ENCODE assay signal across 8 cellular contexts in the genomic region with DNA sequence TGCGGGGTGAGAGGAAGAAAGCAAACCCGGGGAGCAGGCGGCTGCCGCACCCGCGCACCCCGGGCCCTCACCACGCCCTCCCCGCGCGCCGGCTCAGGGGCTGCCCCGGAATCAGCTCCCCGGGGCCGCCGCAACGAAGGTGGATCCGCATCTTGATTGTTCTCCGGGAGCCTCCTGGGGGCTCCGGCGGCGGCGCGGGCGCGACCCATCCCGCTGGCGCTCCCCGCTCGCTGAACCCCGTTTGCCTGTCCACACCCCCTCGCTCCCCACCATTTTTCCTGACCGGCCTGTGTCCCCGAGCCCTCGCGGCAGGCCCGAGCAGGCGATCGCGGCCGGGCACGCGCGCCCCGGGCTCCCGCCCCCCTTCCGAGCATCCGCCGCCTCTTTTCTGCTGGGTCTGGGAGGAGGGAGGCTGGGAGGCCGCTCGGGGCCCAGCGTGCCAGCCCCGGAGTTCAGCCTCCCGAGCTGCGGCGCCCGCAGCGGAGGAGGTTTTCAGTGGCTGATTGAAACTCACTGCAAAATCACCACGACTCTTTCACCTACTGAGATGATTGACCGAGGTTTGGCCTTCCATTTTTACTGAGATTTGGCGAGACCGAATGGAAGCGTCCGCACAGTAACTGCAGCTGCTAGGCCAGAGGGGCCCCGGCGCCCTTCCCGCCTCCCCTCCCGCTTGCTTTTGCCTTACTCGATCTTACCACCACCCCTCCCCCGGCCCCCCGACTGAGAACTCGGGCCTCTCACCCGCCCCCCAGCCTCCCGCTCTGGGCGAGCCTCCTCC. TPM values are rescaled to one million over a fixed set of nuclear protein-coding genes. Genes with fewer than 3 reads are reported as not detected.
DNase-seq lines count a peak whose midpoint lies in the region; ATAC-seq and TF ChIP-seq lines count a peak whose summit lies in the region.

No MANE protein-coding gene starts in this region.

- H3K4me1 ChIP-seq in GM23248 (ENCODE audit: insufficient read depth) = no peaks in the 10 kb centered on the region
- H3K4me1 ChIP-seq in heart right ventricle = peaks cover 2 to 42% (median 32%) of the 10 kb centered on the region in 9 donors

- H3K27me3 Mint-ChIP-seq in stimulated activated memory B cell treated with anti-CD40 and anti-IgM and Interleukin-4, amounts not matched to agents 10 μg/mL and 1 μg/mL and 100 μg/mL, for 72 hours = peaks cover 39% of the 10 kb centered on the region
- H3K27me3 Mint-ChIP-seq in activated CD4-positive, alpha-beta memory T cell treated with anti-CD3 and anti-CD28 coated beads for 36 hours = peaks cover 54% of the 10 kb centered on the region

- H4K20me1 ChIP-seq in GM23248 (ENCODE audit: insufficient read depth) = no peaks in the 10 kb centered on the region

- WGBS in GM23248 (ENCODE audit: low coverage in 1 of 2, low lambda C conversion rate in 2 of 2, missing lambda C conversion rate in 2 of 2), 2 experiments = 3 to 4% methylated on average over 35 to 74 of the region's 75 CpGs
- WGBS in heart right ventricle, 2 donors = 2 to 3% methylated on average over 58 to 75 of the region's 75 CpGs

- H3K9me3 Mint-ChIP-seq in stimulated activated memory B cell treated with anti-CD40 and anti-IgM and Interleukin-4, amounts not matched to agents 10 μg/mL and 1 μg/mL and 100 μg/mL, for 72 hours = peaks cover 4% of the 10 kb centered on the region
- no peaks in the 10 kb centered on the region for H3K9me3 Mint-ChIP-seq in activated CD4-positive, alpha-beta memory T cell treated with anti-CD3 and anti-CD28 coated beads for 36 hours

- peak; percentile 45 to 78 (median 59) for ATAC-seq in heart right ventricle
- ATAC-seq in stimulated activated memory B cell treated with anti-CD40 and anti-IgM and Interleukin-4, amounts not matched to agents 10 μg/mL and 1 μg/mL and 100 μg/mL, for 72 hours = peak; percentile 61

- H3K9me3 ChIP-seq in GM23248 (ENCODE audit: low read depth) (no peaks in the 10 kb centered on the region), heart right ventricle (no peaks in the 10 kb centered on the region)

- H3K4me3 Mint-ChIP-seq in stimulated activated memory B cell treated with anti-CD40 and anti-IgM and Interleukin-4, amounts not matched to agents 10 μg/mL and 1 μg/mL and 100 μg/mL, for 72 hours = peak overlapping the region; percentile 76
- no peak overlapping the region for H3K4me3 Mint-ChIP-seq in activated CD4-positive, alpha-beta memory T cell treated with anti-CD3 and anti-CD28 coated beads for 36 hours

- in situ Hi-C loops in GM23248 (cut with MboI) = no loop called here

- DNase-seq in GM23248 (peak; percentile 44), NCI-H82 treated with DMSO at 0.1 percent for 48 hours (lab: John Stamatoyannopoulos, UW; ENCODE audit: unreplicated experiment) (peak; percentile 27), heart right ventricle (peak in 1 of 2 donors; percentile 9), NCI-H2196 treated with DMSO at 0.1 percent for 48 hours (lab: John Stamatoyannopoulos, UW; ENCODE audit: unreplicated experiment) (no peak)
- no peak for DNase-seq in stimulated activated CD8-positive, alpha-beta memory T cell treated with anti-CD3 and anti-CD28 coated beads, Interleukin-4, amount 100 ng/mL, for 48 hours
- DNase-seq in activated CD4-positive, alpha-beta memory T cell treated with anti-CD3 and anti-CD28 coated beads for 36 hours = no peak
- DNase-seq in activated CD4-positive, alpha-beta T cell treated with anti-CD3 and anti-CD28 coated beads, Interleukin-2, amount 50 U/mL, for 1 hour = no peak

- intact Hi-C loops in heart right ventricle (cut with DNase I) = loop anchor here in 5 of 10 donors (5.0 to 10.0 kb wide), 2 partner anchors 218 to 220 kb away; no protein-coding TSS in a partner anchor
- intact Hi-C loops in activated CD4-positive, alpha-beta memory T cell treated with anti-CD3 and anti-CD28 coated beads for 36 hours (cut with micrococcal nuclease) = no loop called here

- peak overlapping the region; percentile 70 for H3K4me2 ChIP-seq in GM23248 (ENCODE audit: unreplicated experiment)

- H3K4me3 ChIP-seq in GM23248 (peak overlapping the region; percentile 67), heart right ventricle (peak overlapping the region; percentile 29 to 55 (median 45))

- POLR2A ChIA-PET in activated CD4-positive, alpha-beta memory T cell treated with anti-CD3 and anti-CD28 coated beads for 36 hours (lab: Charles Lee) = no interaction called here

- no peaks in the 10 kb centered on the region for H3F3A ChIP-seq in GM23248 (ENCODE audit: insufficient read depth)

- no peak overlapping the region for H3K27ac ChIP-seq in GM23248
- H3K27ac ChIP-seq in heart right ventricle = peak overlapping the region in 8 of 10 donors; percentile 30 to 83 (median 73)

- H3K36me3 ChIP-seq in GM23248 (ENCODE audit: low read depth) (no peaks in the 10 kb centered on the region), heart right ventricle (no peaks in the 10 kb centered on the region)

- TF ChIP-seq CTCF in heart right ventricle (IDR thresholded peaks at IDR 0.05) = no peak

- CTCF ChIA-PET in activated CD4-positive, alpha-beta memory T cell treated with anti-CD3 and anti-CD28 coated beads for 36 hours (lab: Charles Lee) = no interaction called here

- peaks cover 37% of the 10 kb centered on the region for H3K27me3 ChIP-seq in GM23248 (replicated peaks; ENCODE audit: insufficient read depth)
- peaks cover 20 to 99% (median 97%) of the 10 kb centered on the region in 7 donors for H3K27me3 ChIP-seq in heart right ventricle

- H2AFZ ChIP-seq in GM23248 = peak overlapping the region; percentile 58

- H3K79me2 ChIP-seq in GM23248 (ENCODE audit: insufficient read depth) = no peaks in the 10 kb centered on the region

- peak overlapping the region; percentile 57 for H3K9ac ChIP-seq in GM23248

- H3K36me3 Mint-ChIP-seq in stimulated activated memory B cell treated with anti-CD40 and anti-IgM and Interleukin-4, amounts not matched to agents 10 μg/mL and 1 μg/mL and 100 μg/mL, for 72 hours = no peaks in the 10 kb centered on the region
- peaks cover 4% of the 10 kb centered on the region for H3K36me3 Mint-ChIP-seq in activated CD4-positive, alpha-beta memory T cell treated with anti-CD3 and anti-CD28 coated beads for 36 hours

- H3K27ac Mint-ChIP-seq in stimulated activated memory B cell treated with anti-CD40 and anti-IgM and Interleukin-4, amounts not matched to agents 10 μg/mL and 1 μg/mL and 100 μg/mL, for 72 hours = no peak overlapping the region
- no peak overlapping the region for H3K27ac Mint-ChIP-seq in activated CD4-positive, alpha-beta memory T cell treated with anti-CD3 and anti-CD28 coated beads for 36 hours

- H3K4me1 Mint-ChIP-seq in stimulated activated memory B cell treated with anti-CD40 and anti-IgM and Interleukin-4, amounts not matched to agents 10 μg/mL and 1 μg/mL and 100 μg/mL, for 72 hours = peaks cover 13% of the 10 kb centered on the region
- peaks cover 11% of the 10 kb centered on the region for H3K4me1 Mint-ChIP-seq in activated CD4-positive, alpha-beta memory T cell treated with anti-CD3 and anti-CD28 coated beads for 36 hours (ENCODE audit: low read depth)

- H3K9me2 ChIP-seq in GM23248 (ENCODE audit: insufficient read depth) = no peaks in the 10 kb centered on the region

RNA-seq across cellular contexts. Expression of a gene that starts 4.7 kb away (rescaled TPM):
- under 0.01 and 0.13 TPM in 2 replicates for total RNA-seq in GM23248 (2014; rRNA removed; shearing (Covaris generic))
- polyA plus RNA-seq in GM23248 (2016; fragmentation: Nextera tagmentation; extraction: Ambion mirVana) (0.08 and 0.13 TPM in 2 replicates), heart right ventricle (under 1 TPM; 0.33 to 0.66 TPM)
- 1 to 10 TPM in 7 of 10 donors, under 1 TPM in 3; 0.25 to 5.8 (median 1.4) TPM for total RNA-seq in heart right ventricle
- total RNA-seq in activated CD4-positive, alpha-beta memory T cell treated with anti-CD3 and anti-CD28 coated beads for 36 hours = not detected

Comparison
In these comparisons a context has a peak if more than half of its experiments do, and no peak if none do; other contexts are left out.
1. DNase-seq: peak in GM23248 (single experiment) and NCI-H82 treated with DMSO at 0.1 percent for 48 hours (single experiment); none in stimulated activated CD8-positive, alpha-beta memory T cell treated with anti-CD3 and anti-CD28 coated beads, Interleukin-4, amount 100 ng/mL, for 48 hours (single experiment), activated CD4-positive, alpha-beta memory T cell treated with anti-CD3 and anti-CD28 coated beads for 36 hours (single experiment), NCI-H2196 treated with DMSO at 0.1 percent for 48 hours (single experiment) and activated CD4-positive, alpha-beta T cell treated with anti-CD3 and anti-CD28 coated beads, Interleukin-2, amount 50 U/mL, for 1 hour (single experiment).